In the genomic region with DNA sequence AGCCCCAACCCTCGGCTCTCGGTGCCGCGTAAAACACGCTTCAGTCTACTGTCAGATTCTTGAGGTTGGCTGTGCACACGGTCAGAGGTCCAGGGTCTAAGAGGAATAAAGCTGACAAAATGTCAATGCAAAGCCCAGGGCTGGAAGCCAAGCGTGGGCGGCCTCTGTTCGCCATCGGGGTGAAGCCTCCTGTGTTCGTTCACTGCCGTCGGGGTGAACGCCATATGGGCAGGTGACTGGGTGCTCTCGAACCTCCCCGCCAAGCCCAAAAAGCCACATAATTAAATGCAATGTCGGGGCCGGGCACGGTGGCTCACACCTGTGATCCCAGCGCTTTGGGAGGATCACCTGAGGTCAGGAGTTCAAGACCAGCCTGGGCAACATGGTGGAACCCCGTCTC, we compare ENCODE assay signal across 31 cellular contexts.
"Had no signal": no experiment of that assay in that cellular context is flagged by ENCODE, and none has a peak within 500 bp of the region (broad histone marks: within the 10 kb centered on the region; RNA-seq: fewer than 3 reads in every experiment).

No MANE protein-coding gene starts in this region.

- H3K4me3 ChIP-seq: coronary artery, dorsolateral prefrontal cortex, esophagus muscularis mucosa, gastrocnemius medialis, heart right ventricle had no signal

- H3K27ac Mint-ChIP-seq: activated CD4-positive, alpha-beta memory T cell treated with anti-CD3 and anti-CD28 coated beads, Interleukin-2, amount 10 ng/mL, durations not matched to agents 7 days and 5 days; activated CD4-positive, alpha-beta T cell treated with anti-CD3 and anti-CD28 coated beads, Interleukin-2, amount 10 ng/mL, durations not matched to agents 7 days and 5 days; activated naive CD4-positive, alpha-beta T cell treated with anti-CD3 and anti-CD28 coated beads, Interleukin-2, amount 10 ng/mL, durations not matched to agents 7 days and 5 days; activated naive CD8-positive, alpha-beta T cell; activated T-cell treated with anti-CD3 and anti-CD28 coated beads, Interleukin-2, amount 50 U/mL, for 24 hours; activated T-cell treated with anti-CD3 and anti-CD28 coated beads, Interleukin-2, amount 50 U/mL, for 72 hours; dendritic cell treated with granulocyte-macrophage colony-stimulating factor and Interleukin-4, amounts not matched to agents 40 ng/mL and 50 ng/mL, for 4 days; T-helper 17 cell; T-helper 2 cell treated with Interferon-gamma antibody and Interleukin-4, amounts not matched to agents 5 μg/mL and 100 μg/mL, for 36 hours had no signal

- H3K36me3 ChIP-seq: brain microvascular endothelial cell had no signal

- H3K4me1 Mint-ChIP-seq: activated CD4-positive, alpha-beta memory T cell treated with anti-CD3 and anti-CD28 coated beads, Interleukin-2, amount 10 ng/mL, durations not matched to agents 7 days and 5 days; activated CD4-positive, alpha-beta T cell treated with anti-CD3 and anti-CD28 coated beads, Interleukin-2, amount 10 ng/mL, durations not matched to agents 7 days and 5 days; activated naive CD4-positive, alpha-beta T cell treated with anti-CD3 and anti-CD28 coated beads, Interleukin-2, amount 10 ng/mL, durations not matched to agents 7 days and 5 days; central memory CD8-positive, alpha-beta T cell; T-helper 17 cell had no signal

- H3K27me3 Mint-ChIP-seq: activated CD4-positive, alpha-beta memory T cell treated with anti-CD3 and anti-CD28 coated beads, Interleukin-2, amount 10 ng/mL, durations not matched to agents 7 days and 5 days; activated CD4-positive, alpha-beta T cell treated with anti-CD3 and anti-CD28 coated beads, Interleukin-2, amount 10 ng/mL, durations not matched to agents 7 days and 5 days; activated naive CD4-positive, alpha-beta T cell treated with anti-CD3 and anti-CD28 coated beads, Interleukin-2, amount 10 ng/mL, durations not matched to agents 7 days and 5 days had no signal

- H3K27me3 ChIP-seq: brain microvascular endothelial cell, dorsolateral prefrontal cortex, esophagus muscularis mucosa, foreskin keratinocyte, gastrocnemius medialis, heart right ventricle had no signal

- H3K4me1 ChIP-seq: foreskin keratinocyte, heart right ventricle had no signal

- DNase-seq: activated CD4-positive, alpha-beta memory T cell treated with anti-CD3 and anti-CD28 coated beads, Interleukin-2, amount 10 ng/mL, durations not matched to agents 7 days and 5 days; activated CD4-positive, alpha-beta T cell treated with anti-CD3 and anti-CD28 coated beads for 1 hour; activated CD4-positive, alpha-beta T cell treated with anti-CD3 and anti-CD28 coated beads for 4 hours; activated CD4-positive, alpha-beta T cell treated with anti-CD3 and anti-CD28 coated beads, Interleukin-2, amount 10 ng/mL, durations not matched to agents 7 days and 5 days; activated CD4-positive, alpha-beta T cell treated with anti-CD3 and anti-CD28 coated beads, Interleukin-2, amount 50 U/mL, for 4 hours; activated CD4-positive, CD25-positive, alpha-beta regulatory T cell; activated CD8-positive, alpha-beta memory T cell treated with anti-CD3 and anti-CD28 coated beads, Interleukin-2, amount 50 U/mL, for 48 hours; activated gamma-delta T cell; activated naive CD4-positive, alpha-beta T cell; activated naive CD4-positive, alpha-beta T cell treated with anti-CD3 and anti-CD28 coated beads, Interleukin-2, amount 10 ng/mL, durations not matched to agents 7 days and 5 days; activated T-cell treated with anti-CD3 and anti-CD28 coated beads for 4 hours; activated T-cell treated with anti-CD3 and anti-CD28 coated beads, Interleukin-2, amount 50 U/mL, for 24 hours; activated T-cell treated with anti-CD3 and anti-CD28 coated beads, Interleukin-2, amount 50 U/mL, for 72 hours; amniotic stem cell; anterior cingulate cortex; brain microvascular endothelial cell; dorsolateral prefrontal cortex; effector memory CD4-positive, alpha-beta T cell; erythroblast; foreskin keratinocyte; gastrocnemius medialis; heart right ventricle; T-helper 1 cell; T-helper 17 cell; T1000 had no signal

- H3K9me3 Mint-ChIP-seq: activated CD4-positive, alpha-beta memory T cell treated with anti-CD3 and anti-CD28 coated beads, Interleukin-2, amount 10 ng/mL, durations not matched to agents 7 days and 5 days; activated CD4-positive, alpha-beta T cell treated with anti-CD3 and anti-CD28 coated beads, Interleukin-2, amount 10 ng/mL, durations not matched to agents 7 days and 5 days; activated T-cell treated with anti-CD3 and anti-CD28 coated beads, Interleukin-2, amount 50 U/mL, for 24 hours; central memory CD8-positive, alpha-beta T cell; dendritic cell treated with granulocyte-macrophage colony-stimulating factor and Interleukin-4, amounts not matched to agents 40 ng/mL and 50 ng/mL, for 4 days; T-helper 2 cell treated with Interferon-gamma antibody and Interleukin-4, amounts not matched to agents 5 μg/mL and 100 μg/mL, for 36 hours had no signal

- H3K4me3 Mint-ChIP-seq: activated CD4-positive, alpha-beta memory T cell treated with anti-CD3 and anti-CD28 coated beads, Interleukin-2, amount 10 ng/mL, durations not matched to agents 7 days and 5 days; activated CD4-positive, alpha-beta T cell treated with anti-CD3 and anti-CD28 coated beads, Interleukin-2, amount 10 ng/mL, durations not matched to agents 7 days and 5 days; activated naive CD4-positive, alpha-beta T cell treated with anti-CD3 and anti-CD28 coated beads, Interleukin-2, amount 10 ng/mL, durations not matched to agents 7 days and 5 days; activated naive CD8-positive, alpha-beta T cell; activated T-cell treated with anti-CD3 and anti-CD28 coated beads, Interleukin-2, amount 50 U/mL, for 24 hours; activated T-cell treated with anti-CD3 and anti-CD28 coated beads, Interleukin-2, amount 50 U/mL, for 72 hours; central memory CD8-positive, alpha-beta T cell; dendritic cell treated with granulocyte-macrophage colony-stimulating factor and Interleukin-4, amounts not matched to agents 40 ng/mL and 50 ng/mL, for 4 days; T-helper 17 cell; T-helper 2 cell treated with Interferon-gamma antibody and Interleukin-4, amounts not matched to agents 5 μg/mL and 100 μg/mL, for 36 hours had no signal

- H3K36me3 Mint-ChIP-seq: activated naive CD4-positive, alpha-beta T cell treated with anti-CD3 and anti-CD28 coated beads, Interleukin-2, amount 10 ng/mL, durations not matched to agents 7 days and 5 days; activated naive CD8-positive, alpha-beta T cell had no signal

- H3K27ac ChIP-seq: brain microvascular endothelial cell, coronary artery, dorsolateral prefrontal cortex, esophagus muscularis mucosa, foreskin keratinocyte, heart right ventricle had no signal

- H3K9me3 ChIP-seq: esophagus muscularis mucosa, gastrocnemius medialis had no signal
